In the genomic region with DNA sequence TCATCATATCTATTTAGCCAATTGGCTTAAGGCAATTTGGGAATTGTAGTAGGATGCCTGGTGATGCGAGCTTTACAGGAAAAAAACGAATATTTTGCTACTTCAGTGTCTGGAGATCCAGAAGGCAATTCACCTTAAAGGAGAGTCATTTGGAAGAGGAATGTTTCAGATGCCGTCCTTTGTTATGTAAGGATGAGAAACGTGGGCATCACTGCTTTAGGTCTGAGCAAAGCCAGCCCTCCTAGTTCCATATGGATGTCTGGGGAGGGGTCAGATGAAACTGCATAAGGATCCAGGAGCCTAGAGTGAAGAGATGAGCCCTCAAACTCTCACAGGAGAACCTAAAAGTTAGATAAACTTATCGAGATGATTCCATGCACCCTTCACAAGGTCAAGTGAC, we compare ENCODE assay signal across 1 cellular context.
TF ChIP-seq lines count a peak whose summit lies in the region.

No MANE protein-coding gene starts in this region.

TF ChIP-seq in GM23338, 12 proteins besides CTCF, POLR2A, EP300 and RAD21 (continued from another document):
- TF ChIP-seq, protein P1, sequence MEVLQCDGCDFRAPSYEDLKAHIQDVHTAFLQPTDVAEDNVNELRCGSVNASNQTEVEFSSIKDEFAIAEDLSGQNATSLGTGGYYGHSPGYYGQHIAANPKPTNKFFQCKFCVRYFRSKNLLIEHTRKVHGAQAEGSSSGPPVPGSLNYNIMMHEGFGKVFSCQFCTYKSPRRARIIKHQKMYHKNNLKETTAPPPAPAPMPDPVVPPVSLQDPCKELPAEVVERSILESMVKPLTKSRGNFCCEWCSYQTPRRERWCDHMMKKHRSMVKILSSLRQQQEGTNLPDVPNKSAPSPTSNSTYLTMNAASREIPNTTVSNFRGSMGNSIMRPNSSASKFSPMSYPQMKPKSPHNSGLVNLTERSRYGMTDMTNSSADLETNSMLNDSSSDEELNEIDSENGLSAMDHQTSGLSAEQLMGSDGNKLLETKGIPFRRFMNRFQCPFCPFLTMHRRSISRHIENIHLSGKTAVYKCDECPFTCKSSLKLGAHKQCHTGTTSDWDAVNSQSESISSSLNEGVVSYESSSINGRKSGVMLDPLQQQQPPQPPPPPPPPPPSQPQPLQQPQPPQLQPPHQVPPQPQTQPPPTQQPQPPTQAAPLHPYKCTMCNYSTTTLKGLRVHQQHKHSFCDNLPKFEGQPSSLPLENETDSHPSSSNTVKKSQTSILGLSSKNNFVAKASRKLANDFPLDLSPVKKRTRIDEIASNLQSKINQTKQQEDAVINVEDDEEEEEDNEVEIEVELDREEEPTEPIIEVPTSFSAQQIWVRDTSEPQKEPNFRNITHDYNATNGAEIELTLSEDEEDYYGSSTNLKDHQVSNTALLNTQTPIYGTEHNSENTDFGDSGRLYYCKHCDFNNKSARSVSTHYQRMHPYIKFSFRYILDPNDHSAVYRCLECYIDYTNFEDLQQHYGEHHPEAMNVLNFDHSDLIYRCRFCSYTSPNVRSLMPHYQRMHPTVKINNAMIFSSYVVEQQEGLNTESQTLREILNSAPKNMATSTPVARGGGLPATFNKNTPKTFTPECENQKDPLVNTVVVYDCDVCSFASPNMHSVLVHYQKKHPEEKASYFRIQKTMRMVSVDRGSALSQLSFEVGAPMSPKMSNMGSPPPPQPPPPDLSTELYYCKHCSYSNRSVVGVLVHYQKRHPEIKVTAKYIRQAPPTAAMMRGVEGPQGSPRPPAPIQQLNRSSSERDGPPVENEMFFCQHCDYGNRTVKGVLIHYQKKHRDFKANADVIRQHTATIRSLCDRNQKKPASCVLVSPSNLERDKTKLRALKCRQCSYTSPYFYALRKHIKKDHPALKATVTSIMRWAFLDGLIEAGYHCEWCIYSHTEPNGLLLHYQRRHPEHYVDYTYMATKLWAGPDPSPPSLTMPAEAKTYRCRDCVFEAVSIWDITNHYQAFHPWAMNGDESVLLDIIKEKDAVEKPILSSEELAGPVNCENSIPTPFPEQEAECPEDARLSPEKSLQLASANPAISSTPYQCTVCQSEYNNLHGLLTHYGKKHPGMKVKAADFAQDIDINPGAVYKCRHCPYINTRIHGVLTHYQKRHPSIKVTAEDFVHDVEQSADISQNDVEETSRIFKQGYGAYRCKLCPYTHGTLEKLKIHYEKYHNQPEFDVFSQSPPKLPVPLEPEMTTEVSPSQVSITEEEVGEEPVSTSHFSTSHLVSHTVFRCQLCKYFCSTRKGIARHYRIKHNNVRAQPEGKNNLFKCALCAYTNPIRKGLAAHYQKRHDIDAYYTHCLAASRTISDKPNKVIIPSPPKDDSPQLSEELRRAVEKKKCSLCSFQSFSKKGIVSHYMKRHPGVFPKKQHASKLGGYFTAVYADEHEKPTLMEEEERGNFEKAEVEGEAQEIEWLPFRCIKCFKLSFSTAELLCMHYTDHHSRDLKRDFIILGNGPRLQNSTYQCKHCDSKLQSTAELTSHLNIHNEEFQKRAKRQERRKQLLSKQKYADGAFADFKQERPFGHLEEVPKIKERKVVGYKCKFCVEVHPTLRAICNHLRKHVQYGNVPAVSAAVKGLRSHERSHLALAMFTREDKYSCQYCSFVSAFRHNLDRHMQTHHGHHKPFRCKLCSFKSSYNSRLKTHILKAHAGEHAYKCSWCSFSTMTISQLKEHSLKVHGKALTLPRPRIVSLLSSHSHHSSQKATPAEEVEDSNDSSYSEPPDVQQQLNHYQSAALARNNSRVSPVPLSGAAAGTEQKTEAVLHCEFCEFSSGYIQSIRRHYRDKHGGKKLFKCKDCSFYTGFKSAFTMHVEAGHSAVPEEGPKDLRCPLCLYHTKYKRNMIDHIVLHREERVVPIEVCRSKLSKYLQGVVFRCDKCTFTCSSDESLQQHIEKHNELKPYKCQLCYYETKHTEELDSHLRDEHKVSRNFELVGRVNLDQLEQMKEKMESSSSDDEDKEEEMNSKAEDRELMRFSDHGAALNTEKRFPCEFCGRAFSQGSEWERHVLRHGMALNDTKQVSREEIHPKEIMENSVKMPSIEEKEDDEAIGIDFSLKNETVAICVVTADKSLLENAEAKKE (CRISPR knock-in tag; IDR thresholded peaks at IDR 0.05), result peak; percentile 87
- 0 out of 2 replicates have a peak, but pooled peaks have one; percentile 48 for TF ChIP-seq NANOG (IDR thresholded peaks at IDR 0.05; ENCODE audit: borderline replicate concordance)
